ENCODE assay signal across 22 cellular contexts in the genomic region with DNA sequence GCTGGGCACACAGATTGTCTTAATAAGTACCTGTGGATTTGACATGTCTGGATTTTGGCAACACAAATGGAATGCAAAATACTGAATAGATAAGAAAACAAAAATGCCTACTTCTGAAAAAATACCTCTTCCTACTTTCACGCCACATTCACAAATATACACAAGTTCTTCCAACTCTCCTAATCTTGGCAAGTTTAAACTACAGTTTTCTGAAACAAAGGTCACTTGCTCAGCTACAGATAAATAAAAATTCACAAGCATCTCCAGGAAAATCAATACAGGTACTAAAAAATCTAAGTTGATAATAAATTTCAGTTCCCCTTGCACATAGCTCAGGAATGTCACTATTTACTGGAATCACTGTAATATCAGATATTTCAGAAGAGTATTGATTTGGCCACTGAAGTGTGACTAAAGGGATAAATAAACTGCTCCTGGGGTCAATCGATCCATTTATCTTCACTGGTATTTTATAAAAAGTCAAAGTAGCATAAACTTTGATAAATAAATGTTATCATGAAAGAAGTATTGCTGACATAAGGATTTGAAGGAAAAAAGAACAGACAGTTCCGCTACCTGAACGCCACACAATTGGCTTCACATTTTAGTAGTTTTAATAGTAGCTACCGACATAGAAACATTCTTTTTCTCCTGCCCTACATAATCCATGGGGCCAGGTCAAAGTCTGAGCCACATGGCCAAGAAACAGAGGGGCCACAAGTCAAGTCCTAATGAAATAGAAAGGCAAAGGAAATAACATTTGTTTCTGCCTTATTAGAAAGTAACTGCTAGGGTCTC.
"Had no signal": no experiment of that assay in that cellular context is flagged by ENCODE, and none has a peak within 500 bp of the region (broad histone marks: within the 10 kb centered on the region; RNA-seq: fewer than 3 reads in every experiment).

No MANE protein-coding gene starts in this region.

- H3K4me1 Mint-ChIP-seq: activated T-helper 17 cell treated with anti-CD3 and anti-CD28 coated beads, Interleukin-2, amount 50 U/mL, for 72 hours had no signal

- ATAC-seq: activated CD4-positive, alpha-beta T cell treated with anti-CD3 and anti-CD28 coated beads for 36 hours; activated T-helper 17 cell treated with anti-CD3 and anti-CD28 coated beads, Interleukin-2, amount 50 U/mL, for 72 hours; gastroesophageal sphincter; left colon; WTC11 had no signal

- H3K27ac Mint-ChIP-seq: activated CD4-positive, alpha-beta T cell treated with anti-CD3 and anti-CD28 coated beads for 36 hours; activated T-cell treated with anti-CD3 and anti-CD28 coated beads, Interleukin-2, amount 50 U/mL, for 24 hours; activated T-helper 17 cell treated with anti-CD3 and anti-CD28 coated beads, Interleukin-2, amount 50 U/mL, for 72 hours; naive thymus-derived CD4-positive, alpha-beta T cell; WTC11 had no signal

- H3K9me3 Mint-ChIP-seq: activated T-cell treated with anti-CD3 and anti-CD28 coated beads, Interleukin-2, amount 50 U/mL, for 24 hours; activated T-helper 17 cell treated with anti-CD3 and anti-CD28 coated beads, Interleukin-2, amount 50 U/mL, for 72 hours; naive thymus-derived CD4-positive, alpha-beta T cell; WTC11 had no signal

- DNase-seq: activated CD4-positive, alpha-beta T cell treated with anti-CD3 and anti-CD28 coated beads for 36 hours; activated CD4-positive, alpha-beta T cell treated with anti-CD3 and anti-CD28 coated beads, Interleukin-2, amount 50 U/mL, for 4 hours; activated CD8-positive, alpha-beta memory T cell treated with anti-CD3 and anti-CD28 coated beads for 24 hours; activated CD8-positive, alpha-beta memory T cell treated with anti-CD3 and anti-CD28 coated beads, Interleukin-2, amount 50 U/mL, for 4 hours; activated naive CD4-positive, alpha-beta T cell; activated T-cell treated with anti-CD3 and anti-CD28 coated beads, Interleukin-2, amount 50 U/mL, for 24 hours; brain microvascular endothelial cell; caudate nucleus; heart right ventricle; left colon; naive thymus-derived CD4-positive, alpha-beta T cell; right cardiac atrium; stimulated activated CD4-positive, alpha-beta T cell treated with anti-CD3 and anti-CD28 coated beads, Interleukin-1b, Interleukin-23, amount 100 ng/mL, for 48 hours; T-helper 9 cell; trophoblast cell; uterus had no signal

- H3K9me3 ChIP-seq: gastroesophageal sphincter, heart right ventricle, uterus had no signal

- H3K4me3 ChIP-seq: gastroesophageal sphincter, heart right ventricle, lung, uterus had no signal

- H3K4me1 ChIP-seq: gastroesophageal sphincter, parathyroid adenoma, uterus had no signal

- H3K9ac ChIP-seq: parathyroid adenoma had no signal

- H2AFZ ChIP-seq: parathyroid adenoma had no signal

- H3K36me3 ChIP-seq: brain microvascular endothelial cell, gastroesophageal sphincter, heart right ventricle, uterus had no signal

- H3K27me3 Mint-ChIP-seq: activated CD4-positive, alpha-beta T cell treated with anti-CD3 and anti-CD28 coated beads for 36 hours; activated T-cell treated with anti-CD3 and anti-CD28 coated beads, Interleukin-2, amount 50 U/mL, for 24 hours; activated T-helper 17 cell treated with anti-CD3 and anti-CD28 coated beads, Interleukin-2, amount 50 U/mL, for 72 hours; naive thymus-derived CD4-positive, alpha-beta T cell had no signal

- H3K36me3 Mint-ChIP-seq: WTC11 had no signal

- H3K27ac ChIP-seq: brain microvascular endothelial cell, epithelial cell of prostate, gastroesophageal sphincter, parathyroid adenoma, uterus had no signal

- H3K79me2 ChIP-seq: parathyroid adenoma had no signal

- H3K27me3 ChIP-seq: brain microvascular endothelial cell, gastroesophageal sphincter, heart right ventricle, uterus had no signal

- H3K4me3 Mint-ChIP-seq: activated CD4-positive, alpha-beta T cell treated with anti-CD3 and anti-CD28 coated beads for 36 hours; activated T-cell treated with anti-CD3 and anti-CD28 coated beads, Interleukin-2, amount 50 U/mL, for 24 hours; activated T-helper 17 cell treated with anti-CD3 and anti-CD28 coated beads, Interleukin-2, amount 50 U/mL, for 72 hours; naive thymus-derived CD4-positive, alpha-beta T cell; WTC11 had no signal
